Comparison of ENCODE assay signal across 15 cellular contexts in genomic region chr11:69199583-69200295, GRCh38. TPM values are rescaled to one million over a fixed set of nuclear protein-coding genes. Genes with fewer than 3 reads are reported as not detected.
DNase-seq lines count a peak whose midpoint lies in the region; ATAC-seq, FAIRE-seq and TF ChIP-seq lines count a peak whose summit lies in the region.
"Had no signal": no experiment of that assay in that cellular context is flagged by ENCODE, and none has a peak within 500 bp of the region (broad histone marks: within the 10 kb centered on the region; RNA-seq: fewer than 3 reads in every experiment).

No MANE protein-coding gene starts in this region.

- intact Hi-C loops in endothelial cell of umbilical vein (cut with micrococcal nuclease), result no loop called here

- H3K27me3 ChIP-seq in endothelial cell of umbilical vein (ENCODE audit: control insufficient read depth in 2 of 2, insufficient read depth in 2 of 2, low read length in 2 of 2) (peaks cover 14% of the 10 kb centered on the region in 2 experiments), osteoblast (ENCODE audit: insufficient read depth, low read length) (peaks cover 39% of the 10 kb centered on the region)
- H3K27me3 ChIP-seq: BLaER1 had no signal

- H4K20me1 ChIP-seq in endothelial cell of umbilical vein (replicated peaks; ENCODE audit: control insufficient read depth, extremely low read depth, insufficient read depth, low read length), result no peaks in the 10 kb centered on the region
- no peaks in the 10 kb centered on the region for H4K20me1 ChIP-seq in osteoblast (ENCODE audit: insufficient read depth, low read length)
- H4K20me1 ChIP-seq: BLaER1 had no signal

- ATAC-seq in GM18861 (IDR thresholded peaks at IDR 0.05; ENCODE audit: unreplicated experiment), result no peak
- ATAC-seq: Panc1 had no signal

- H3K27ac ChIP-seq in endothelial cell of umbilical vein (ENCODE audit: insufficient read depth, low read depth, low read length) (no peak overlapping the region), osteoblast (ENCODE audit: low read depth, low read length) (no peak overlapping the region)
- H3K27ac ChIP-seq: BLaER1 had no signal

- H3K79me2 ChIP-seq in endothelial cell of umbilical vein (ENCODE audit: control insufficient read depth, insufficient read depth, low read length) (no peaks in the 10 kb centered on the region), osteoblast (ENCODE audit: insufficient read depth, low read length) (no peaks in the 10 kb centered on the region)

- no peaks in the 10 kb centered on the region for H3K9me1 ChIP-seq in endothelial cell of umbilical vein (replicated peaks; ENCODE audit: control insufficient read depth, extremely low read depth, insufficient read depth, low read length)

- TF ChIP-seq CTCF in endothelial cell of umbilical vein (IDR thresholded peaks at IDR 0.05; ENCODE audit: extremely low read depth in 1 of 2, insufficient read depth in 1 of 2, low read depth in 1 of 2, low read length in 2 of 2), result no peak
- no peak for TF ChIP-seq CTCF in osteoblast (IDR thresholded peaks at IDR 0.05; ENCODE audit: extremely low read depth, low read depth, low read length)

- H3K36me3 ChIP-seq in endothelial cell of umbilical vein (ENCODE audit: control insufficient read depth in 2 of 2, extremely low read depth in 1 of 2, insufficient read depth in 2 of 2, low read length in 2 of 2) (no peaks in the 10 kb centered on the region), osteoblast (ENCODE audit: insufficient read depth, low read length) (no peaks in the 10 kb centered on the region)
- H3K36me3 ChIP-seq: BLaER1 had no signal

- no peak for TF ChIP-seq POLR2A in endothelial cell of umbilical vein (IDR thresholded peaks at IDR 0.05; ENCODE audit: low read depth, low read length)

- no peak overlapping the region for H3K4me3 ChIP-seq in endothelial cell of umbilical vein (replicated peaks in 1 of 3; ENCODE audit: insufficient read depth in 1 of 3, low read depth in 1 of 3, low read length in 3 of 3)
- no peak overlapping the region for H3K4me3 ChIP-seq in osteoblast (ENCODE audit: insufficient read depth, low read length)
- H3K4me3 ChIP-seq: BLaER1 had no signal

- BruUV-seq in endothelial cell of umbilical vein (replicated peaks; lab: Mats Ljungman, UMichigan), result no TSS peak

- no peak overlapping the region for H3K4me2 ChIP-seq in endothelial cell of umbilical vein (ENCODE audit: insufficient read depth, low read length)
- H3K4me2 ChIP-seq in osteoblast (ENCODE audit: insufficient read depth, low read length), result no peak overlapping the region
- H3K4me2 ChIP-seq: BLaER1 had no signal

- no peaks in the 10 kb centered on the region for H3K9me3 ChIP-seq in endothelial cell of umbilical vein (replicated peaks; ENCODE audit: control insufficient read depth, insufficient read depth, low read length)
- H3K9me3 ChIP-seq in osteoblast (ENCODE audit: low read depth, low read length), result no peaks in the 10 kb centered on the region
- H3K9me3 ChIP-seq: BLaER1 had no signal

- H3K9ac ChIP-seq in endothelial cell of umbilical vein (replicated peaks; ENCODE audit: extremely low read depth, insufficient read depth, low read length), result no peak overlapping the region
- H3K9ac ChIP-seq: BLaER1 had no signal

- FAIRE-seq in endothelial cell of umbilical vein (lab: Jason Lieb, UNC), result no peak

- dilution Hi-C loops in endothelial cell of umbilical vein (cut with MboI; ENCODE audit: extremely low pct_ligation_motif_present, low sequenced_read_pairs), result no loop called here

- H2AFZ ChIP-seq in endothelial cell of umbilical vein (ENCODE audit: low read depth, low read length), result no peak overlapping the region
- no peak overlapping the region for H2AFZ ChIP-seq in osteoblast (ENCODE audit: low read length)

- CTCF ChIA-PET in endothelial cell of umbilical vein (lab: Charles Lee), result interaction anchor here (0.7 kb wide), 1 partner anchor 67 kb away, joined by 3 read pairs; no protein-coding TSS in a partner anchor

- DNase-seq in ELF-1 (ENCODE audit: low read depth, low spot score), result peak; percentile 47
- DNase-seq in NCI-H1092 (lab: John Stamatoyannopoulos, UW), result peak; percentile 16
- DNase-seq in endothelial cell of umbilical vein (ENCODE audit: low read depth, low spot score), result peak; percentile 40
- DNase-seq in osteoblast (ENCODE audit: insufficient read length, low spot score, missing footprints), result peak; percentile 42
- DNase-seq in mucosa of gallbladder (ENCODE audit: low spot score), result no peak
- no peak for DNase-seq in ureter (ENCODE audit: low spot score)
- DNase-seq: MV-4-11, NCI-H1694 treated with DMSO at 0.1 percent for 48 hours had no signal

- POLR2A ChIA-PET in endothelial cell of umbilical vein (lab: Charles Lee), result no interaction called here

- H3K4me1 ChIP-seq in endothelial cell of umbilical vein (ENCODE audit: control insufficient read depth, extremely low read depth, insufficient read depth, low read length), result no peaks in the 10 kb centered on the region
- no peaks in the 10 kb centered on the region for H3K4me1 ChIP-seq in osteoblast (ENCODE audit: insufficient read depth, low read length)
- H3K4me1 ChIP-seq: BLaER1 had no signal

TF ChIP-seq in endothelial cell of umbilical vein, 7 proteins besides CTCF, POLR2A, EP300 and RAD21:
- no peak for TF ChIP-seq GATA2 (IDR thresholded peaks at IDR 0.05; ENCODE audit: insufficient read depth, insufficient read length, low read depth, low read length)
- no peak for TF ChIP-seq MYC (IDR thresholded peaks at IDR 0.05; ENCODE audit: low read depth, low read length)
- TF ChIP-seq, protein P1, sequence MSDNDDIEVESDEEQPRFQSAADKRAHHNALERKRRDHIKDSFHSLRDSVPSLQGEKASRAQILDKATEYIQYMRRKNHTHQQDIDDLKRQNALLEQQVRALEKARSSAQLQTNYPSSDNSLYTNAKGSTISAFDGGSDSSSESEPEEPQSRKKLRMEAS (IDR thresholded peaks at IDR 0.05; ENCODE audit: insufficient read depth, insufficient read length), result no peak
- no peak for TF ChIP-seq EZH2 (IDR thresholded peaks at IDR 0.05; ENCODE audit: borderline replicate concordance, low read depth, low read length, severe bottlenecking)
- no peak for TF ChIP-seq POLR2AphosphoS5 (IDR thresholded peaks at IDR 0.05; ENCODE audit: insufficient read depth, low read depth, low read length)
- TF ChIP-seq FOS (IDR thresholded peaks at IDR 0.05; ENCODE audit: borderline replicate concordance, insufficient read depth, low read length), result no peak
- no peak for TF ChIP-seq JUN (IDR thresholded peaks at IDR 0.05; ENCODE audit: borderline replicate concordance, insufficient read depth, insufficient read length, low read depth)

RNA-seq across cellular contexts. Expression of gene SMIM38, which starts 44.0 kb away (rescaled TPM):
- total RNA-seq in endothelial cell of umbilical vein (not detected in 2 replicates), osteoblast (under 0.01 and 0.29 TPM in 2 replicates), mucosa of gallbladder (0.40 TPM), ureter (1.1 TPM)
- 0.03 TPM in 2 replicates for polyA plus RNA-seq in endothelial cell of umbilical vein
- 0.03 TPM in 1 of 2 replicates, not detected in the other for polyA plus RNA-seq in endothelial cell of umbilical vein (2011; cell fraction: cytosol; rRNA removed)
- polyA plus RNA-seq in endothelial cell of umbilical vein (2011; cell fraction: nucleus; rRNA removed), result 0.20 and 0.36 TPM in 2 replicates
- polyA plus RNA-seq in endothelial cell of umbilical vein (2012), result not detected in 2 replicates
- polyA minus RNA-seq in endothelial cell of umbilical vein, result not detected in 2 replicates
- not detected for polyA minus RNA-seq in endothelial cell of umbilical vein (2011; cell fraction: cytosol; rRNA and poly(A)+ RNA removed)
- 0.14 TPM in 2 replicates for polyA minus RNA-seq in endothelial cell of umbilical vein (2011; cell fraction: nucleus; rRNA and poly(A)+ RNA removed)
- total RNA-seq: HT-29, Right ventricle myocardium superior had no signal
- polyA plus RNA-seq: CD8-positive, alpha-beta memory T cell; IgD-negative memory B cell had no signal

Comparison
In these comparisons a context has a peak if more than half of its experiments do, and no peak if none do; other contexts are left out.
1. DNase-seq: peak in ELF-1 (single experiment), NCI-H1092 (single experiment), endothelial cell of umbilical vein (single experiment) and osteoblast (single experiment); none in mucosa of gallbladder (single experiment) and ureter (single experiment).